Comparison of ENCODE assay signal across 21 cellular contexts in the genomic region with DNA sequence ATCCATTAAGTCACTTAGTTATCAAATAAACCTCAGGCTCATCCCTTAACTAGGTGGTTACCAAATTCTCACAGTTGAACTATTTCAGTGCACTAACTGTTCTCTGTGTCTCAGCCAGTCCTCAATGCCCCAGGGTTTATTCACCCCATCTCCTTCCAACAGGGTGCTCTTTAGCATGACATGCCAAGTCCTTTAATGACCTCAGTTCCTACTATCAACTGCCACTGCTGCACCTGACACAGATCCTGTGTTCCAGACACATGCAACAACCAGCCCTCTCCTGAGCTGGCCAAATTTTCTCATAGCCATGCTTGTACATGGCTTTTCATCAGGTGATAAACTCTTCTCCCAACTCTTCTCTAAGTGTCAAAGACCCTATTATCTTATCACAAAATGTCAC.
DNase-seq lines count a peak whose midpoint lies in the region; ATAC-seq, FAIRE-seq and TF ChIP-seq lines count a peak whose summit lies in the region.
"Had no signal": no experiment of that assay in that cellular context is flagged by ENCODE, and none has a peak within 500 bp of the region (broad histone marks: within the 10 kb centered on the region; RNA-seq: fewer than 3 reads in every experiment).

No MANE protein-coding gene starts in this region.

- peaks cover 8% of the 10 kb centered on the region for H3K36me3 Mint-ChIP-seq in stimulated activated memory B cell treated with anti-CD40 and anti-IgM and Interleukin-4, amounts not matched to agents 10 μg/mL and 1 μg/mL and 100 μg/mL, for 72 hours
- H3K36me3 Mint-ChIP-seq in activated naive CD4-positive, alpha-beta T cell treated with anti-CD3 and anti-CD28 coated beads, Interleukin-2, amount 10 ng/mL, durations not matched to agents 7 days and 5 days: peaks cover 11% of the 10 kb centered on the region

- no peak for TF ChIP-seq POLR2A in H54 (IDR thresholded peaks at IDR 0.05; ENCODE audit: low read depth, low read length)

- H3K9me3 ChIP-seq in DND-41 (ENCODE audit: insufficient read depth, low read length, severe bottlenecking): no peaks in the 10 kb centered on the region
- H3K9me3 ChIP-seq in psoas muscle: no peaks in the 10 kb centered on the region
- H3K9me3 ChIP-seq: BE2C, HAP-1 had no signal

- ATAC-seq in DND-41 (ENCODE audit: insufficient read depth, low read depth): no peak
- peak; percentile 17 to 19 for ATAC-seq in left cardiac atrium
- peak in 3 of 4 donors; percentile 57 to 87 (median 75) for ATAC-seq in psoas muscle
- no peak for ATAC-seq in stimulated activated memory B cell treated with anti-CD40 and anti-IgM and Interleukin-4, amounts not matched to agents 10 μg/mL and 1 μg/mL and 100 μg/mL, for 72 hours

- TF ChIP-seq CTCF in DND-41 (IDR thresholded peaks at IDR 0.05; ENCODE audit: borderline replicate concordance, extremely low read depth, low read length, poor library complexity, severe bottlenecking) (no peak), psoas muscle (IDR thresholded peaks at IDR 0.05) (no peak)

- H3K36me3 ChIP-seq in DND-41 (ENCODE audit: insufficient read depth, low read length) (peaks cover 93% of the 10 kb centered on the region), psoas muscle (ENCODE audit: insufficient read depth in 1 of 2, low read depth in 1 of 2) (peaks cover 8 to 98% of the 10 kb centered on the region in 2 donors)

- H3K4me3 Mint-ChIP-seq in stimulated activated memory B cell treated with anti-CD40 and anti-IgM and Interleukin-4, amounts not matched to agents 10 μg/mL and 1 μg/mL and 100 μg/mL, for 72 hours: no peak overlapping the region
- no peak overlapping the region for H3K4me3 Mint-ChIP-seq in activated naive CD4-positive, alpha-beta T cell treated with anti-CD3 and anti-CD28 coated beads, Interleukin-2, amount 10 ng/mL, durations not matched to agents 7 days and 5 days
- H3K4me3 Mint-ChIP-seq: CD4-positive, CD25-positive, alpha-beta regulatory T cell; CD8-positive, alpha-beta memory T cell had no signal

- no peaks in the 10 kb centered on the region for H3K79me2 ChIP-seq in DND-41 (ENCODE audit: insufficient read depth, low read length)

- no peak overlapping the region for H3K9ac ChIP-seq in DND-41 (ENCODE audit: low read depth, low read length)

- H3K4me3 ChIP-seq in DND-41 (ENCODE audit: low read depth in 1 of 2, low read length in 2 of 2) (no peak overlapping the region), psoas muscle (no peak overlapping the region)
- H3K4me3 ChIP-seq: HAP-1 had no signal

- CTCF ChIA-PET in activated naive CD4-positive, alpha-beta T cell treated with anti-CD3 and anti-CD28 coated beads, Interleukin-2, amount 10 ng/mL, durations not matched to agents 7 days and 5 days (lab: Charles Lee): interaction anchor here (1.1 to 1.6 kb wide), 4 partner anchors 9 to 122 kb away, joined by 4 to 6 read pairs (median 6); no protein-coding TSS in a partner anchor

- DNase-seq in DND-41: no peak
- DNase-seq in H54 (ENCODE audit: insufficient read length, low spot score): no peak
- no peak for DNase-seq in left cardiac atrium
- DNase-seq in psoas muscle: no peak
- DNase-seq in activated T-cell treated with anti-CD3 and anti-CD28 coated beads, Interleukin-2, amount 50 U/mL, for 48 hours: no peak
- DNase-seq in activated naive CD4-positive, alpha-beta T cell treated with anti-CD3 and anti-CD28 coated beads, Interleukin-2, amount 10 ng/mL, durations not matched to agents 7 days and 5 days: no peak
- DNase-seq: ACHN; BE2C; C1 segment of cervical spinal cord; CD4-positive, CD25-positive, alpha-beta regulatory T cell; CD8-positive, alpha-beta memory T cell; COR-L47; DMS 273 treated with DMSO at 0.1 percent for 48 hours; DMS53 had no signal

- H3K4me2 ChIP-seq in DND-41 (ENCODE audit: insufficient read depth, low read length): no peak overlapping the region

- intact Hi-C loops in left cardiac atrium (cut with DNase I): loop anchor here in 1 of 2 donors (10.0 kb wide), 1 partner anchor 54 kb away; no protein-coding TSS in a partner anchor
- intact Hi-C loops in psoas muscle (cut with DNase I): loop anchor here in 1 of 2 donors (10.0 kb wide), 1 partner anchor 376 kb away; no protein-coding TSS in a partner anchor

- H3K27ac Mint-ChIP-seq in stimulated activated memory B cell treated with anti-CD40 and anti-IgM and Interleukin-4, amounts not matched to agents 10 μg/mL and 1 μg/mL and 100 μg/mL, for 72 hours: no peak overlapping the region
- no peak overlapping the region for H3K27ac Mint-ChIP-seq in activated naive CD4-positive, alpha-beta T cell treated with anti-CD3 and anti-CD28 coated beads, Interleukin-2, amount 10 ng/mL, durations not matched to agents 7 days and 5 days
- H3K27ac Mint-ChIP-seq: CD4-positive, CD25-positive, alpha-beta regulatory T cell; CD8-positive, alpha-beta memory T cell had no signal

- no peaks in the 10 kb centered on the region for H3K27me3 Mint-ChIP-seq in stimulated activated memory B cell treated with anti-CD40 and anti-IgM and Interleukin-4, amounts not matched to agents 10 μg/mL and 1 μg/mL and 100 μg/mL, for 72 hours
- H3K27me3 Mint-ChIP-seq in activated naive CD4-positive, alpha-beta T cell treated with anti-CD3 and anti-CD28 coated beads, Interleukin-2, amount 10 ng/mL, durations not matched to agents 7 days and 5 days: no peaks in the 10 kb centered on the region
- H3K27me3 Mint-ChIP-seq: CD4-positive, CD25-positive, alpha-beta regulatory T cell; CD8-positive, alpha-beta memory T cell had no signal

- FAIRE-seq in H54 (lab: Jason Lieb, UNC): peak; percentile 27
- FAIRE-seq: A204.1, G401.6, GM12891, GM19239, H1 had no signal

- no peaks in the 10 kb centered on the region for H3K4me1 Mint-ChIP-seq in stimulated activated memory B cell treated with anti-CD40 and anti-IgM and Interleukin-4, amounts not matched to agents 10 μg/mL and 1 μg/mL and 100 μg/mL, for 72 hours
- H3K4me1 Mint-ChIP-seq in activated naive CD4-positive, alpha-beta T cell treated with anti-CD3 and anti-CD28 coated beads, Interleukin-2, amount 10 ng/mL, durations not matched to agents 7 days and 5 days: no peaks in the 10 kb centered on the region
- H3K4me1 Mint-ChIP-seq: CD4-positive, CD25-positive, alpha-beta regulatory T cell; CD8-positive, alpha-beta memory T cell had no signal

- 0 out of 2 replicates have a peak overlapping the region, but pooled peaks have one; percentile 10 for H3K27ac ChIP-seq in DND-41 (ENCODE audit: low read length)
- H3K27ac ChIP-seq in psoas muscle: no peak overlapping the region

- H2AFZ ChIP-seq in DND-41 (ENCODE audit: low read depth, low read length): no peak overlapping the region

- H3K4me1 ChIP-seq in DND-41 (ENCODE audit: insufficient read depth, low read length): no peaks in the 10 kb centered on the region
- no peaks in the 10 kb centered on the region for H3K4me1 ChIP-seq in psoas muscle
- H3K4me1 ChIP-seq: BE2C, HAP-1 had no signal

- H4K20me1 ChIP-seq in DND-41 (ENCODE audit: insufficient read depth, low read length): 0 out of 2 replicates have a peak, but pooled peaks cover 3% of the 10 kb centered on the region

- H3K27me3 ChIP-seq in DND-41 (ENCODE audit: insufficient read depth, low read length, poor library complexity) (no peaks in the 10 kb centered on the region), psoas muscle (ENCODE audit: insufficient read depth in 3 of 3, low read length in 2 of 3) (no peaks in the 10 kb centered on the region)
- H3K27me3 ChIP-seq: BE2C had no signal

- H3K9me3 Mint-ChIP-seq in stimulated activated memory B cell treated with anti-CD40 and anti-IgM and Interleukin-4, amounts not matched to agents 10 μg/mL and 1 μg/mL and 100 μg/mL, for 72 hours: no peaks in the 10 kb centered on the region
- no peaks in the 10 kb centered on the region for H3K9me3 Mint-ChIP-seq in activated naive CD4-positive, alpha-beta T cell treated with anti-CD3 and anti-CD28 coated beads, Interleukin-2, amount 10 ng/mL, durations not matched to agents 7 days and 5 days
- H3K9me3 Mint-ChIP-seq: CD4-positive, CD25-positive, alpha-beta regulatory T cell; CD8-positive, alpha-beta memory T cell had no signal

Comparison
In these comparisons a context has a peak if more than half of its experiments do, and no peak if none do; other contexts are left out.
1. ATAC-seq: peak in left cardiac atrium (2 of 2) and psoas muscle (3 of 4); none in DND-41 (single experiment) and stimulated activated memory B cell treated with anti-CD40 and anti-IgM and Interleukin-4, amounts not matched to agents 10 μg/mL and 1 μg/mL and 100 μg/mL, for 72 hours (single experiment).